Comparison of ENCODE assay signal across 9 cellular contexts in genomic region chr2:218895758-218896500, GRCh38. TPM values are rescaled to one million over a fixed set of nuclear protein-coding genes. Genes with fewer than 3 reads are reported as not detected.
A peak's percentile ranks its signal among the peaks of the same experiment; 100 is the strongest.
DNase-seq lines count a peak whose midpoint lies in the region; ATAC-seq, FAIRE-seq and TF ChIP-seq lines count a peak whose summit lies in the region.
"Had no signal": no experiment of that assay in that cellular context is flagged by ENCODE, and none has a peak within 500 bp of the region (broad histone marks: within the 10 kb centered on the region; RNA-seq: fewer than 3 reads in every experiment).

No MANE protein-coding gene starts in this region.

- H2AFZ ChIP-seq in neural cell (ENCODE audit: low read depth, low read length), result no peak overlapping the region

- H3K9me3 ChIP-seq in neural cell (ENCODE audit: low read length), result peaks cover 5% of the 10 kb centered on the region
- H3K9me3 ChIP-seq in SJCRH30 (replicated peaks), result no peaks in the 10 kb centered on the region

- no peak for TF ChIP-seq EP300 in neural cell (conservative IDR thresholded peaks at IDR 0.05; ENCODE audit: poor library complexity, severe bottlenecking)

- peak; percentile 6 for ATAC-seq in HG02885 (IDR thresholded peaks at IDR 0.05; ENCODE audit: poor library complexity, unreplicated experiment)

- H3F3A ChIP-seq in neural cell (ENCODE audit: insufficient read depth, low read length, poor library complexity, severe bottlenecking), result no peaks in the 10 kb centered on the region

- intact Hi-C loops in dorsolateral prefrontal cortex (cut with DNase I), result loop anchor here in 1 of 2 donors (5.0 kb wide), 1 partner anchor 66 kb away; no protein-coding TSS in a partner anchor

- TF ChIP-seq RAD21 in neural cell (conservative IDR thresholded peaks at IDR 0.05), result no peak

- H3K27me3 ChIP-seq in neural cell (ENCODE audit: insufficient read depth, low read depth, low read length) (peaks cover 95% of the 10 kb centered on the region), dorsolateral prefrontal cortex (peaks cover 0 to 62% (median 38%) of the 10 kb centered on the region in 45 donors), SJCRH30 (no peaks in the 10 kb centered on the region; the same call in 1 of the 2 replicates)

- no peak overlapping the region for H3K9ac ChIP-seq in neural cell (ENCODE audit: low read length)

- H4K20me1 ChIP-seq in neural cell (ENCODE audit: insufficient read depth), result no peaks in the 10 kb centered on the region

- H3K4me3 ChIP-seq in neural cell (ENCODE audit: low read length), result peak overlapping the region; percentile 66
- H3K4me3 ChIP-seq in dorsolateral prefrontal cortex, result no peak overlapping the region
- no peak overlapping the region for H3K4me3 ChIP-seq in SJCRH30

- no peak overlapping the region for H3K4me2 ChIP-seq in neural cell (ENCODE audit: low read length)

- no peak for FAIRE-seq in GM19239 (lab: Jason Lieb, UNC)

- H3K27ac ChIP-seq in neural cell (ENCODE audit: low read length), result no peak overlapping the region
- no peak overlapping the region for H3K27ac ChIP-seq in dorsolateral prefrontal cortex
- no peak overlapping the region for H3K27ac ChIP-seq in SJCRH30

- DNase-seq in GM19239 (ENCODE audit: insufficient read length, low spot score) (peak; percentile 28), SW480 (ENCODE audit: low spot score) (peak; percentile 85), NCI-H1694 (lab: John Stamatoyannopoulos, UW) (no peak), dorsolateral prefrontal cortex (no peak), GOT3 (lab: John Stamatoyannopoulos, UW) (no peak), SJCRH30 (no peak)

- no peak for TF ChIP-seq CTCF in neural cell (IDR thresholded peaks at IDR 0.05; ENCODE audit: poor library complexity, severe bottlenecking)
- TF ChIP-seq CTCF in dorsolateral prefrontal cortex (IDR thresholded peaks at IDR 0.05 in 54 of 56, conservative IDR thresholded peaks at IDR 0.05 in 2 of 56; ENCODE audit: low read depth in 1 of 56, partially characterized antibody in 56 of 56), result no peak

- no peaks in the 10 kb centered on the region for H3K36me3 ChIP-seq in neural cell (ENCODE audit: insufficient read depth, low read length)
- H3K36me3 ChIP-seq in SJCRH30, result no peaks in the 10 kb centered on the region

- no peaks in the 10 kb centered on the region for H3K79me2 ChIP-seq in neural cell (replicated peaks; ENCODE audit: insufficient read depth, low read length)

- peaks cover 46% of the 10 kb centered on the region for H3K4me1 ChIP-seq in SJCRH30

- no peaks in the 10 kb centered on the region for H3K9me2 ChIP-seq in neural cell (ENCODE audit: insufficient read depth, low read length)

TF ChIP-seq in neural cell, 6 proteins besides CTCF, POLR2A, EP300 and RAD21:
- TF ChIP-seq REST (IDR thresholded peaks at IDR 0.05; ENCODE audit: borderline replicate concordance) (no peak), EZH2 (IDR thresholded peaks at IDR 0.05; ENCODE audit: borderline replicate concordance, insufficient read depth, low read length, poor library complexity, severe bottlenecking) (no peak), SMC3 (conservative IDR thresholded peaks at IDR 0.05; ENCODE audit: poor library complexity) (no peak), POLR2AphosphoS5 (IDR thresholded peaks at IDR 0.05) (no peak), TAF1 (IDR thresholded peaks at IDR 0.05; ENCODE audit: low read depth) (no peak), MXI1 (conservative IDR thresholded peaks at IDR 0.05; ENCODE audit: poor library complexity, severe bottlenecking) (no peak)

RNA-seq across cellular contexts. Expression of gene WNT10A, which starts 15.3 kb away (rescaled TPM):
- 0.14 and 0.20 TPM in 2 replicates for polyA plus RNA-seq in neural cell
- not detected in 2 replicates for polyA minus RNA-seq in neural cell
- 1 to 10 TPM in 70 of 120 experiments, under 1 TPM in 49, not detected in 1; 0.25 to 3.3 (median 1.1) TPM for total RNA-seq in dorsolateral prefrontal cortex
- 0.10 and 0.28 TPM in 2 replicates for total RNA-seq in SJCRH30 (2014; rRNA removed; shearing (Covaris generic))
- total RNA-seq: NCI-H460 had no signal

RNA-seq across cellular contexts. Expression of gene WNT6, which starts 36.3 kb away (rescaled TPM):
- polyA plus RNA-seq in neural cell, result not detected in 2 replicates
- polyA minus RNA-seq in neural cell, result not detected in 2 replicates
- 1 to 10 TPM in 58 of 120 experiments, under 1 TPM in 56, not detected in 6; 0.31 to 4.9 (median 1.0) TPM for total RNA-seq in dorsolateral prefrontal cortex
- 0.08 and 0.10 TPM in 2 replicates for total RNA-seq in SJCRH30 (2014; rRNA removed; shearing (Covaris generic))
- total RNA-seq: NCI-H460 had no signal

Comparison
In these comparisons a context has a peak if more than half of its experiments do, and no peak if none do; other contexts are left out.
1. DNase-seq: peak in GM19239 (single experiment) and SW480 (single experiment); none in NCI-H1694 (single experiment), dorsolateral prefrontal cortex (0 of 10), GOT3 (single experiment) and SJCRH30 (0 of 2).